In genomic region chr3:13091898-13092620, GRCh38 we compare ENCODE assay signal across 8 cellular contexts. TPM values are rescaled to one million over a fixed set of nuclear protein-coding genes. Genes with fewer than 3 reads are reported as not detected.
DNase-seq lines count a peak whose midpoint lies in the region; ATAC-seq and TF ChIP-seq lines count a peak whose summit lies in the region.

No MANE protein-coding gene starts in this region.

- H3K27me3 ChIP-seq in right cardiac atrium (ENCODE audit: control insufficient read depth, insufficient read depth): no peaks in the 10 kb centered on the region

- H3K27ac ChIP-seq in right cardiac atrium (ENCODE audit: low read length): no peak overlapping the region

- ATAC-seq in GM19467 (IDR thresholded peaks at IDR 0.05; ENCODE audit: unreplicated experiment) (peak; percentile 64), right cardiac atrium (peak; percentile 84 to 86), sciatic nerve (peak; percentile 85), HG03095 (IDR thresholded peaks at IDR 0.05; ENCODE audit: unreplicated experiment) (no peak)

- no peaks in the 10 kb centered on the region for H3K9me3 Mint-ChIP-seq in CD14-positive monocyte
- H3K9me3 Mint-ChIP-seq in T-helper 2 cell treated with Interferon-gamma antibody and Interleukin-4, amounts not matched to agents 5 μg/mL and 100 μg/mL, for 36 hours: no peaks in the 10 kb centered on the region

- no peak overlapping the region for H3K4me3 Mint-ChIP-seq in CD14-positive monocyte
- no peak overlapping the region for H3K4me3 Mint-ChIP-seq in T-helper 2 cell treated with Interferon-gamma antibody and Interleukin-4, amounts not matched to agents 5 μg/mL and 100 μg/mL, for 36 hours

- intact Hi-C loops in CD14-positive monocyte (cut with micrococcal nuclease): loop anchor here (2.0 to 10.0 kb wide), 4 partner anchors 370 to 563 kb away; no protein-coding TSS in a partner anchor
- intact Hi-C loops in right cardiac atrium (cut with DNase I): loop anchor here (2.0 to 10.0 kb wide), 8 partner anchors 193 to 563 kb away; no protein-coding TSS in a partner anchor
- intact Hi-C loops in sciatic nerve (cut with DNase I): loop anchor here (5.0 to 10.0 kb wide), 2 partner anchors 363 to 565 kb away; no protein-coding TSS in a partner anchor

- H3K27ac Mint-ChIP-seq in CD14-positive monocyte: no peak overlapping the region
- H3K27ac Mint-ChIP-seq in T-helper 2 cell treated with Interferon-gamma antibody and Interleukin-4, amounts not matched to agents 5 μg/mL and 100 μg/mL, for 36 hours: no peak overlapping the region

- TF ChIP-seq CTCF in CD14-positive monocyte (IDR thresholded peaks at IDR 0.05) (peak; percentile 99), LNCAP (IDR thresholded peaks at IDR 0.05) (peak; percentile 94)

- H3K9me3 ChIP-seq in right cardiac atrium (ENCODE audit: control insufficient read depth, low read length): no peaks in the 10 kb centered on the region

- H3K4me3 ChIP-seq in right cardiac atrium (ENCODE audit: low read length): no peak overlapping the region

- peaks cover 15 to 23% (median 19%) of the 10 kb centered on the region in 3 donors for H3K27me3 Mint-ChIP-seq in CD14-positive monocyte (ENCODE audit: low read depth in 3 of 3)
- peaks cover 19% of the 10 kb centered on the region for H3K27me3 Mint-ChIP-seq in T-helper 2 cell treated with Interferon-gamma antibody and Interleukin-4, amounts not matched to agents 5 μg/mL and 100 μg/mL, for 36 hours (ENCODE audit: low read depth)

- peaks cover 29% of the 10 kb centered on the region for H3K4me1 Mint-ChIP-seq in CD14-positive monocyte
- H3K4me1 Mint-ChIP-seq in T-helper 2 cell treated with Interferon-gamma antibody and Interleukin-4, amounts not matched to agents 5 μg/mL and 100 μg/mL, for 36 hours (ENCODE audit: low read depth): peaks cover 2% of the 10 kb centered on the region

- H3K4me1 ChIP-seq in right cardiac atrium (ENCODE audit: control insufficient read depth, insufficient read depth, low read length): no peaks in the 10 kb centered on the region

- DNase-seq in CD14-positive monocyte (ENCODE audit: low spot score) (peak; percentile 77), amygdala (lab: John Stamatoyannopoulos, UW) (peak in 52 of 56 donors; percentile 19 to 88 (median 60)), right cardiac atrium (peak; percentile 85 to 95 (median 93)), sciatic nerve (ENCODE audit: low spot score) (peak; percentile 92)
- peak; percentile 55 for DNase-seq in T-helper 2 cell treated with Interferon-gamma antibody and Interleukin-4, amounts not matched to agents 5 μg/mL and 100 μg/mL, for 36 hours (ENCODE audit: low spot score)

- WGBS in right cardiac atrium: 29% methylated on average over 20 of the region's 20 CpGs

- no peaks in the 10 kb centered on the region for H3K36me3 Mint-ChIP-seq in CD14-positive monocyte
- H3K36me3 Mint-ChIP-seq in T-helper 2 cell treated with Interferon-gamma antibody and Interleukin-4, amounts not matched to agents 5 μg/mL and 100 μg/mL, for 36 hours (ENCODE audit: low read depth): no peaks in the 10 kb centered on the region

RNA-seq across cellular contexts. Expression of gene IQSEC1, which starts 18.8 kb away (rescaled TPM):
- polyA plus RNA-seq in CD14-positive monocyte: 10 to 100 TPM; 17.7 to 30.3 TPM
- 10 to 100 TPM; 51.4 to 72.6 (median 66.4) TPM for total RNA-seq in right cardiac atrium
- polyA plus RNA-seq in right cardiac atrium: 31.1 TPM
- total RNA-seq in sciatic nerve: 77.5 TPM
